Comparison of ENCODE assay signal across 7 cellular contexts in the genomic region with DNA sequence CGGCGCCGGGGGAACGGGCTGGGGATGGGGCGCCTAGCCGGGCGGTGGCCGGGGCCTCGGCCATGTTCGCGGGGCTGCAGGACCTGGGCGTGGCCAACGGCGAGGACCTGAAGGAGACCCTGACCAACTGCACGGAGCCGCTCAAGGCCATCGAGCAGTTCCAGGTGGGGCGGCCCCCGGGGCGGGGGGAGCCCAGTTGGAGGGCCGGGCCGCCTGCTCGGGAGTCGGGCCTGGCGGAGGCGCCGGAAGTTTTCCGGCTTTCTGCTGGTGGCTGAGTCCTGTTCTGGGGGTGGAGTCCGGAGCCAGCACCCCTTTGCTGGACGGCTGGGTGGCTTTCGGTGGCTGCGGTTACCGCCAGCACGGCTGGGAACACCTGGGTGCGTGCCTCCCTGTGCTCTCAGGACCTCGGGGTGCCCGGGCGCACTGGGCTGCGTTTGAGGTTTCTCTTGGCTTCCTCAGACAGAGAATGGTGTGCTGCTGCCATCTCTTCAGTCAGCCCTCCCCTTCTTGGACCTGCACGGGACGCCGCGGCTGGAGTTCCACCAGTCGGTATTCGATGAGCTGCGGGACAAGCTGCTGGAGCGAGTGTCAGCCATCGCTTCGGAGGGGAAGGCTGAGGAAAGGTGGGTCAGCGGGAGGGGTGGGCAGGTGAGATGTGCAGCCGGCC. TPM values are rescaled to one million over a fixed set of nuclear protein-coding genes. Genes with fewer than 3 reads are reported as not detected.
DNase-seq lines count a peak whose midpoint lies in the region; ATAC-seq and TF ChIP-seq lines count a peak whose summit lies in the region.

No MANE protein-coding gene starts in this region.

- TF ChIP-seq CTCF in GM12875 (IDR thresholded peaks at IDR 0.05; ENCODE audit: borderline replicate concordance, insufficient read depth, low read depth, low read length) (no peak), HEK293 (tag by site-specific recombination; IDR thresholded peaks at IDR 0.05) (no peak), Panc1 (IDR thresholded peaks at IDR 0.05) (no peak)

- peaks cover 45% of the 10 kb centered on the region for H3K36me3 Mint-ChIP-seq in effector memory CD8-positive, alpha-beta T cell (ENCODE audit: insufficient read depth)

- CTCF ChIA-PET in HEK293 (lab: Yijun Ruan, JAX), result interaction anchor here (0.6 to 5.2 kb wide), 12 partner anchors 9 to 887 kb away, joined by 3 to 45 read pairs (median 5); a partner anchor contains a TSS
- CTCF ChIA-PET in Panc1 (lab: Charles Lee), result no interaction called here

- H3K4me3 Mint-ChIP-seq in effector memory CD8-positive, alpha-beta T cell, result peak overlapping the region; percentile 85 to 91

- H3K9me3 Mint-ChIP-seq in effector memory CD8-positive, alpha-beta T cell, result no peaks in the 10 kb centered on the region

- POLR2A ChIA-PET in HEK293 (lab: Yijun Ruan, JAX) (interaction anchor here (0.6 to 9.1 kb wide), 11 partner anchors 12 to 188 kb away, joined by 3 to 336 read pairs (median 6); a partner anchor contains a TSS), Panc1 (lab: Charles Lee) (no interaction called here)

- peak overlapping the region; percentile 81 for H3K27ac ChIP-seq in HEK293 (ENCODE audit: extremely low read depth, low read depth, low read length)
- peak overlapping the region; percentile 82 for H3K27ac ChIP-seq in Panc1 (ENCODE audit: low read length)

- peak overlapping the region; percentile 99 for H3K4me3 ChIP-seq in GM12875 (ENCODE audit: low read depth, low read length)
- peak overlapping the region; percentile 89 for H3K4me3 ChIP-seq in HEK293 (ENCODE audit: low read depth, low read length)
- peak overlapping the region; percentile 72 to 78 for H3K4me3 ChIP-seq in Panc1 (ENCODE audit: low read depth in 2 of 2, low read length in 2 of 2)
- peak overlapping the region; percentile 44 for H3K4me3 ChIP-seq in mucosa of stomach (ENCODE audit: low read length)

- peak overlapping the region; percentile 69 for H3K9ac ChIP-seq in mucosa of stomach (ENCODE audit: low read length)

- intact Hi-C loops in Panc1 (cut with micrococcal nuclease; ENCODE audit: unreplicated experiment), result no loop called here

- in situ Hi-C loops in Panc1 (cut with HindIII; ENCODE audit: low pct_unique_long_range_greater_than_20kb, low sequenced_read_pairs), result no loop called here

- H3K27ac Mint-ChIP-seq in effector memory CD8-positive, alpha-beta T cell, result no peak overlapping the region

- BruUV-seq in Panc1 (replicated peaks; lab: Mats Ljungman, UMichigan), result no TSS peak

- no peaks in the 10 kb centered on the region for H3K27me3 Mint-ChIP-seq in effector memory CD8-positive, alpha-beta T cell

- H3K9me3 ChIP-seq in HEK293 (ENCODE audit: control insufficient read depth, insufficient read depth, low read depth, low read length) (no peaks in the 10 kb centered on the region), Panc1 (ENCODE audit: control insufficient read depth, insufficient read depth, low read depth, low read length) (no peaks in the 10 kb centered on the region), mucosa of stomach (ENCODE audit: control insufficient read depth, low read length) (no peaks in the 10 kb centered on the region)

- H3K36me3 ChIP-seq in HEK293 (ENCODE audit: control insufficient read depth in 2 of 2, insufficient read depth in 1 of 2, low read length in 2 of 2), result peaks cover 9 to 20% of the 10 kb centered on the region in 2 experiments
- H3K36me3 ChIP-seq in Panc1 (ENCODE audit: control insufficient read depth, insufficient read depth, low read length), result peaks cover 3% of the 10 kb centered on the region; the same call in 1 of the 2 replicates
- no peaks in the 10 kb centered on the region for H3K36me3 ChIP-seq in mucosa of stomach (ENCODE audit: control insufficient read depth, insufficient read depth, low read length)

- no peak for DNase-seq in Panc1 (ENCODE audit: low read depth, low spot score)
- no peak for DNase-seq in effector memory CD8-positive, alpha-beta T cell
- no peak for DNase-seq in SIG-M5 treated with dmso at 0.1 percent for 504 hours (lab: John Stamatoyannopoulos, UW; ENCODE audit: unreplicated experiment)

- ATAC-seq in Panc1 (peak; percentile 70), GM19035 (IDR thresholded peaks at IDR 0.05; ENCODE audit: unreplicated experiment) (no peak)
- peak; percentile 12 for ATAC-seq in effector memory CD8-positive, alpha-beta T cell (replicated peaks)

- H3K4me1 Mint-ChIP-seq in effector memory CD8-positive, alpha-beta T cell (ENCODE audit: low read depth in 2 of 2), result peaks cover 5 to 11% of the 10 kb centered on the region in 2 donors

- H3K27me3 ChIP-seq in Panc1 (ENCODE audit: control insufficient read depth, insufficient read depth, low read length) (no peaks in the 10 kb centered on the region), mucosa of stomach (ENCODE audit: control insufficient read depth, insufficient read depth, low read length) (no peaks in the 10 kb centered on the region)

- peaks cover 5% of the 10 kb centered on the region; the same call in 1 of the 2 replicates for H3K4me1 ChIP-seq in HEK293 (ENCODE audit: control insufficient read depth, insufficient read depth, low read length)
- peaks cover 16% of the 10 kb centered on the region for H3K4me1 ChIP-seq in Panc1 (ENCODE audit: control insufficient read depth, insufficient read depth, low read length)
- H3K4me1 ChIP-seq in mucosa of stomach (ENCODE audit: control insufficient read depth, insufficient read depth, low read length), result peaks cover 31% of the 10 kb centered on the region

TF ChIP-seq in HEK293, 187 proteins besides CTCF, POLR2A, EP300 and RAD21 (continues in another document):
- TF ChIP-seq KLF9 (tag by site-specific recombination; IDR thresholded peaks at IDR 0.05; ENCODE audit: low read depth) (0 out of 2 replicates have a peak, but pooled peaks have one; percentile 18), ZNF24 (tag by site-specific recombination; IDR thresholded peaks at IDR 0.05) (no peak), ZNF785 (tag by site-specific recombination; IDR thresholded peaks at IDR 0.05) (no peak), ZNF184 (tag by site-specific recombination; IDR thresholded peaks at IDR 0.05) (no peak), HOXD13 (CRISPR knock-in tag; IDR thresholded peaks at IDR 0.05; ENCODE audit: borderline replicate concordance) (no peak), ZNF624 (tag by site-specific recombination; IDR thresholded peaks at IDR 0.05) (no peak), ZNF416 (tag by site-specific recombination; IDR thresholded peaks at IDR 0.05) (no peak), SP3 (tag by site-specific recombination; IDR thresholded peaks at IDR 0.05) (peak; percentile 25), ZNF843 (tag by site-specific recombination; IDR thresholded peaks at IDR 0.05) (no peak), TRIM28 (IDR thresholded peaks at IDR 0.05; ENCODE audit: borderline replicate concordance, low read length) (no peak), ZNF404 (tag by site-specific recombination; IDR thresholded peaks at IDR 0.05) (no peak)
- TF ChIP-seq, protein P1, sequence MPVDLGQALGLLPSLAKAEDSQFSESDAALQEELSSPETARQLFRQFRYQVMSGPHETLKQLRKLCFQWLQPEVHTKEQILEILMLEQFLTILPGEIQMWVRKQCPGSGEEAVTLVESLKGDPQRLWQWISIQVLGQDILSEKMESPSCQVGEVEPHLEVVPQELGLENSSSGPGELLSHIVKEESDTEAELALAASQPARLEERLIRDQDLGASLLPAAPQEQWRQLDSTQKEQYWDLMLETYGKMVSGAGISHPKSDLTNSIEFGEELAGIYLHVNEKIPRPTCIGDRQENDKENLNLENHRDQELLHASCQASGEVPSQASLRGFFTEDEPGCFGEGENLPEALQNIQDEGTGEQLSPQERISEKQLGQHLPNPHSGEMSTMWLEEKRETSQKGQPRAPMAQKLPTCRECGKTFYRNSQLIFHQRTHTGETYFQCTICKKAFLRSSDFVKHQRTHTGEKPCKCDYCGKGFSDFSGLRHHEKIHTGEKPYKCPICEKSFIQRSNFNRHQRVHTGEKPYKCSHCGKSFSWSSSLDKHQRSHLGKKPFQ (tag by site-specific recombination; IDR thresholded peaks at IDR 0.05), result no peak
- TF ChIP-seq, protein P2, sequence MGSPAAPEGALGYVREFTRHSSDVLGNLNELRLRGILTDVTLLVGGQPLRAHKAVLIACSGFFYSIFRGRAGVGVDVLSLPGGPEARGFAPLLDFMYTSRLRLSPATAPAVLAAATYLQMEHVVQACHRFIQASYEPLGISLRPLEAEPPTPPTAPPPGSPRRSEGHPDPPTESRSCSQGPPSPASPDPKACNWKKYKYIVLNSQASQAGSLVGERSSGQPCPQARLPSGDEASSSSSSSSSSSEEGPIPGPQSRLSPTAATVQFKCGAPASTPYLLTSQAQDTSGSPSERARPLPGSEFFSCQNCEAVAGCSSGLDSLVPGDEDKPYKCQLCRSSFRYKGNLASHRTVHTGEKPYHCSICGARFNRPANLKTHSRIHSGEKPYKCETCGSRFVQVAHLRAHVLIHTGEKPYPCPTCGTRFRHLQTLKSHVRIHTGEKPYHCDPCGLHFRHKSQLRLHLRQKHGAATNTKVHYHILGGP (tag by site-specific recombination; IDR thresholded peaks at IDR 0.05), result no peak

RNA-seq across cellular contexts. Expression of a gene that starts 0.5 kb away (rescaled TPM):
- total RNA-seq in Panc1 (2021; ENCODE audit: unreplicated experiment), result 62.4 TPM
- polyA plus RNA-seq in Panc1 (2012; ENCODE audit: insufficient read length), result 94.0 TPM

RNA-seq across cellular contexts. Expression of a gene that starts 4.5 kb away (rescaled TPM):
- total RNA-seq in Panc1 (2021; ENCODE audit: unreplicated experiment), result 0.26 TPM
- 0.28 TPM for polyA plus RNA-seq in Panc1 (2012; ENCODE audit: insufficient read length)

RNA-seq across cellular contexts. Expression of a gene that starts 14.5 kb away (rescaled TPM):
- 265 TPM for total RNA-seq in Panc1 (2021; ENCODE audit: unreplicated experiment)
- 313 TPM for polyA plus RNA-seq in Panc1 (2012; ENCODE audit: insufficient read length)

RNA-seq across cellular contexts. Expression of a gene that starts 21.9 kb away (rescaled TPM):
- total RNA-seq in Panc1 (2021; ENCODE audit: unreplicated experiment), result 37.1 TPM
- 33.1 TPM for polyA plus RNA-seq in Panc1 (2012; ENCODE audit: insufficient read length)

RNA-seq across cellular contexts. Expression of a gene that starts 24.9 kb away (rescaled TPM):
- not detected for total RNA-seq in Panc1 (2021; ENCODE audit: unreplicated experiment)
- polyA plus RNA-seq in Panc1 (2012; ENCODE audit: insufficient read length), result 0.78 TPM

Comparison
In these comparisons a context has a peak if more than half of its experiments do, and no peak if none do; other contexts are left out.
1. H3K4me3 ChIP-seq: peak in every context shown above with its lines; median percentile 99 in GM12875; 89 in HEK293; 75 in Panc1; 44 in mucosa of stomach.